ENCODE assay signal across 17 cellular contexts in the genomic region with DNA sequence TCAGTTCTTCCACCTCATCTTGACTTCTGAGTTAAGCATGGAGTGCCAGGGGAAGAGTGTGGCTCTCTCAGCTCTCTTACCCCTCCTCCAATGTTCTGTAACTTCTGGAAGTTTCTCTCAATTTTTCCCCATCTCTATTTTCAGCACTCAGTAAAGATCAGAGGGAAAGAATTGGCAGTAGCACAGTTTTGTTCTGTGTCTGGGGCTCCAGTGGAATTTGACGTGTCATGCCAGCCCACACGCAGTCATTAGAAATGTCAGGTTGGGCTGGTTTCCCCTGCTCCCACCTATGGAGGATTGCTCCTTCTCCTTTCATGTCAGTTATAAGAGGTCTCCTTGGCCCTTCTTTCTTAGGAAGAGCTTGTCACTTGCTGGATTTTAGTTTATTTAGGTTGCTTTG.
DNase-seq lines count a peak whose midpoint lies in the region; ATAC-seq, FAIRE-seq and TF ChIP-seq lines count a peak whose summit lies in the region.
"Had no signal": no experiment of that assay in that cellular context is flagged by ENCODE, and none has a peak within 500 bp of the region (broad histone marks: within the 10 kb centered on the region; RNA-seq: fewer than 3 reads in every experiment).

No MANE protein-coding gene starts in this region.

- H4K20me1 ChIP-seq in astrocyte (ENCODE audit: insufficient read depth, low read length): no peaks in the 10 kb centered on the region

- H3K36me3 Mint-ChIP-seq in activated naive CD8-positive, alpha-beta T cell treated with anti-CD3 and anti-CD28 coated beads, Interleukin-2, amount 50 U/mL, for 24 hours (ENCODE audit: low read depth): no peaks in the 10 kb centered on the region
- H3K36me3 Mint-ChIP-seq in activated naive CD8-positive, alpha-beta T cell treated with anti-CD3 and anti-CD28 coated beads for 36 hours: no peaks in the 10 kb centered on the region
- no peaks in the 10 kb centered on the region for H3K36me3 Mint-ChIP-seq in astrocyte (ENCODE audit: low read depth, unreplicated experiment)

- no peak overlapping the region for H2AFZ ChIP-seq in astrocyte (ENCODE audit: low read depth, low read length)

- H3K9me3 Mint-ChIP-seq in activated naive CD8-positive, alpha-beta T cell treated with anti-CD3 and anti-CD28 coated beads, Interleukin-2, amount 50 U/mL, for 24 hours: peaks cover 9% of the 10 kb centered on the region
- peaks cover 15% of the 10 kb centered on the region for H3K9me3 Mint-ChIP-seq in activated naive CD8-positive, alpha-beta T cell treated with anti-CD3 and anti-CD28 coated beads for 36 hours
- H3K9me3 Mint-ChIP-seq in astrocyte (ENCODE audit: unreplicated experiment): peaks cover 19% of the 10 kb centered on the region
- H3K9me3 Mint-ChIP-seq: activated T-cell treated with anti-CD3 and anti-CD28 coated beads, Interleukin-2, amount 50 U/mL, for 4 hours had no signal

- no peak for TF ChIP-seq CTCF in astrocyte (IDR thresholded peaks at IDR 0.05; ENCODE audit: insufficient read depth, low read depth, low read length)
- TF ChIP-seq CTCF in tibial artery (IDR thresholded peaks at IDR 0.05): no peak
- no peak for TF ChIP-seq CTCF in psoas muscle (IDR thresholded peaks at IDR 0.05)

- DNase-seq in activated naive CD8-positive, alpha-beta T cell treated with anti-CD3 and anti-CD28 coated beads, Interleukin-2, amount 50 U/mL, for 24 hours: no peak
- no peak for DNase-seq in activated naive CD8-positive, alpha-beta T cell treated with anti-CD3 and anti-CD28 coated beads for 36 hours
- DNase-seq in astrocyte (ENCODE audit: low read depth): peak; percentile 59
- DNase-seq in iPS-NIHi7 (ENCODE audit: extremely low spot score): peak; percentile 34
- DNase-seq in tibial artery: peak in 1 of 2 donors; percentile 65
- no peak for DNase-seq in activated CD8-positive, alpha-beta memory T cell treated with anti-CD3 and anti-CD28 coated beads, Interleukin-2, amount 50 U/mL, for 4 hours
- DNase-seq in psoas muscle: no peak
- DNase-seq: activated T-cell treated with anti-CD3 and anti-CD28 coated beads, Interleukin-2, amount 50 U/mL, for 4 hours; midbrain; NCI-H146; NCI-H446; pancreas; spleen had no signal

- H3K4me2 ChIP-seq in astrocyte (ENCODE audit: low read length): no peak overlapping the region
- H3K4me2 ChIP-seq: KMS-11 had no signal

- H3K27ac ChIP-seq in astrocyte (ENCODE audit: low read depth, low read length) (no peak overlapping the region), tibial artery (peak overlapping the region; percentile 46 to 61), psoas muscle (no peak overlapping the region)
- H3K27ac ChIP-seq: foreskin keratinocyte, KMS-11, pancreas, spleen had no signal

- H3K79me2 ChIP-seq in astrocyte (ENCODE audit: insufficient read depth, low read length): no peaks in the 10 kb centered on the region

- intact Hi-C loops in tibial artery (cut with DNase I; ENCODE audit: low total_unique reads) (no loop called here), psoas muscle (cut with DNase I) (no loop called here)

- WGBS in psoas muscle, 3 donors: 14 to 31% (median 15%) methylated on average over 2 of the region's 2 CpGs

- H3K27ac Mint-ChIP-seq in activated naive CD8-positive, alpha-beta T cell treated with anti-CD3 and anti-CD28 coated beads, Interleukin-2, amount 50 U/mL, for 24 hours: peak overlapping the region; percentile 0
- H3K27ac Mint-ChIP-seq in activated naive CD8-positive, alpha-beta T cell treated with anti-CD3 and anti-CD28 coated beads for 36 hours: no peak overlapping the region
- H3K27ac Mint-ChIP-seq in astrocyte (ENCODE audit: unreplicated experiment): peak overlapping the region; percentile 94

- no peak overlapping the region for H3K9ac ChIP-seq in astrocyte (ENCODE audit: low read length)
- H3K9ac ChIP-seq: KMS-11 had no signal

- H3K4me3 ChIP-seq in astrocyte (ENCODE audit: insufficient read depth, low read depth, low read length) (no peak overlapping the region), tibial artery (no peak overlapping the region), psoas muscle (no peak overlapping the region)
- H3K4me3 ChIP-seq: pancreas, spleen had no signal

- peak; percentile 46 for ATAC-seq in activated naive CD8-positive, alpha-beta T cell treated with anti-CD3 and anti-CD28 coated beads, Interleukin-2, amount 50 U/mL, for 24 hours
- ATAC-seq in psoas muscle: no peak
- ATAC-seq in GM21367 (IDR thresholded peaks at IDR 0.05; ENCODE audit: unreplicated experiment): no peak
- ATAC-seq: Right ventricle myocardium inferior had no signal

- peak; percentile 29 for FAIRE-seq in astrocyte (lab: Jason Lieb, UNC)
- FAIRE-seq: pancreas had no signal

- peaks cover 5% of the 10 kb centered on the region for H3K4me1 ChIP-seq in astrocyte (ENCODE audit: insufficient read depth, low read length)
- H3K4me1 ChIP-seq in tibial artery: peaks cover 0 to 21% (median 9%) of the 10 kb centered on the region in 4 donors
- no peaks in the 10 kb centered on the region for H3K4me1 ChIP-seq in psoas muscle
- H3K4me1 ChIP-seq: foreskin keratinocyte, spleen had no signal

- H3K4me1 Mint-ChIP-seq in activated naive CD8-positive, alpha-beta T cell treated with anti-CD3 and anti-CD28 coated beads, Interleukin-2, amount 50 U/mL, for 24 hours: peaks cover 9% of the 10 kb centered on the region
- H3K4me1 Mint-ChIP-seq in activated naive CD8-positive, alpha-beta T cell treated with anti-CD3 and anti-CD28 coated beads for 36 hours: no peaks in the 10 kb centered on the region
- peaks cover 13% of the 10 kb centered on the region for H3K4me1 Mint-ChIP-seq in astrocyte (ENCODE audit: low read depth, unreplicated experiment)

- H3K4me3 Mint-ChIP-seq in activated naive CD8-positive, alpha-beta T cell treated with anti-CD3 and anti-CD28 coated beads, Interleukin-2, amount 50 U/mL, for 24 hours: no peak overlapping the region
- H3K4me3 Mint-ChIP-seq in activated naive CD8-positive, alpha-beta T cell treated with anti-CD3 and anti-CD28 coated beads for 36 hours: no peak overlapping the region
- H3K4me3 Mint-ChIP-seq in astrocyte (ENCODE audit: unreplicated experiment): peak overlapping the region; percentile 0
- H3K4me3 Mint-ChIP-seq: activated T-cell treated with anti-CD3 and anti-CD28 coated beads, Interleukin-2, amount 50 U/mL, for 4 hours had no signal

- H3K27me3 Mint-ChIP-seq in activated naive CD8-positive, alpha-beta T cell treated with anti-CD3 and anti-CD28 coated beads, Interleukin-2, amount 50 U/mL, for 24 hours: no peaks in the 10 kb centered on the region
- no peaks in the 10 kb centered on the region for H3K27me3 Mint-ChIP-seq in activated naive CD8-positive, alpha-beta T cell treated with anti-CD3 and anti-CD28 coated beads for 36 hours
- H3K27me3 Mint-ChIP-seq in astrocyte (ENCODE audit: low read depth, unreplicated experiment): no peaks in the 10 kb centered on the region

- no peaks in the 10 kb centered on the region for H3K36me3 ChIP-seq in astrocyte (ENCODE audit: insufficient read depth, low read length)
- no peaks in the 10 kb centered on the region for H3K36me3 ChIP-seq in tibial artery
- H3K36me3 ChIP-seq in psoas muscle (ENCODE audit: insufficient read depth in 1 of 2, low read depth in 1 of 2): no peaks in the 10 kb centered on the region
- H3K36me3 ChIP-seq: pancreas, spleen had no signal

- H3K9me3 ChIP-seq in astrocyte (ENCODE audit: insufficient read depth, low read depth, low read length) (no peaks in the 10 kb centered on the region), tibial artery (no peaks in the 10 kb centered on the region), psoas muscle (no peaks in the 10 kb centered on the region)
- H3K9me3 ChIP-seq: pancreas had no signal

- H3K27me3 ChIP-seq in astrocyte (ENCODE audit: insufficient read depth, low read length) (no peaks in the 10 kb centered on the region), tibial artery (no peaks in the 10 kb centered on the region), psoas muscle (ENCODE audit: insufficient read depth in 3 of 3, low read length in 2 of 3) (no peaks in the 10 kb centered on the region)
- H3K27me3 ChIP-seq: foreskin keratinocyte, pancreas, spleen had no signal

Comparison
In these comparisons a context has a peak if more than half of its experiments do, and no peak if none do; other contexts are left out.
1. DNase-seq: peak in astrocyte (single experiment) and iPS-NIHi7 (single experiment); none in activated naive CD8-positive, alpha-beta T cell treated with anti-CD3 and anti-CD28 coated beads, Interleukin-2, amount 50 U/mL, for 24 hours (single experiment), activated naive CD8-positive, alpha-beta T cell treated with anti-CD3 and anti-CD28 coated beads for 36 hours (single experiment), activated CD8-positive, alpha-beta memory T cell treated with anti-CD3 and anti-CD28 coated beads, Interleukin-2, amount 50 U/mL, for 4 hours (single experiment) and psoas muscle (0 of 2).
2. H3K27ac ChIP-seq: peak in tibial artery (2 of 2); none in astrocyte (single experiment) and psoas muscle (single experiment).